Comparison of ENCODE assay signal across 9 cellular contexts in the genomic region with DNA sequence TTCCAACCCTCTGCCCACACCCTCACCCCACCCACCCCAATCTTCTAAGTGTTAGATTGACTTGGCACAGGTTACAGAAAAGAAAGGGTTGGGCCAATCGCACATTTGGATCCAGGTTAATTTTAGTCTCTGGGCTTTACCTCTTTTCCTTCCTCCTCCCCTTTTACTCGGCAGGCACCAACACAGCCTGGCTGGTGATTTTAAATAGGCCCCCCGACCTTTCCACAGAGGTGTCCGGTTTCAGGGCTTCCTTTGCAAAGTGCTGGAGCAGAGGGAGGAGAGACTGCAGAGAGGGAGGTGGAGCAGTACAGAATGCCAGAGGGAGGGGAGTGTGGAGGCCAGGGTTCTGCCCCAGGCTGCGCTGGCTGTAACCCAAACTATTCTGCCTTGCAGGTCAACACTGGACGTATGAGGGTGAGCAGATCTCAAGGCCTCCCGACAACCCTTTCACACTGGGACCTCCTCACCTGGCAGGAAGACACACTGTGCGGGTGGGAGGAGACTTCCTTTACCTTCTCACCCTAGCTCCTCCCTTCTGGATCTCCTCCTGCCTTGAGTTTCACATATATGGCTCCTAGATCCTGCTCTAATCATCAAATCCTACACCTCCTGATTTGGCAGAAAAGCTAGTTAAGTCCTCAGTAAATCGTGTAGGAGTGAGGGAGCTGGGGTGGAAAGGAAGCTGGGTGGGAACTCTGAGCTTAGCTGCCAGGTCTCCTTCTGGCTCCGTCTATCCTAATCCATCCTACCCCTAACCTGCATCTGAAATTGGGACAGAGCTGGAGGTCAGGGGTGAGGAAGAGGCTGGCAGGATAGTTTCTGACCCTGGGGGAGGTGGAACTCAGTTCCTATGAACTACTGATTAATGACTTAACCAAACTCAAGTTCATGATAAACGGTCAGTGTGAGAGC. TPM values are rescaled to one million over a fixed set of nuclear protein-coding genes. Genes with fewer than 3 reads are reported as not detected.
DNase-seq lines count a peak whose midpoint lies in the region; ATAC-seq and TF ChIP-seq lines count a peak whose summit lies in the region.
"Had no signal": no experiment of that assay in that cellular context is flagged by ENCODE, and none has a peak within 500 bp of the region (broad histone marks: within the 10 kb centered on the region; RNA-seq: fewer than 3 reads in every experiment).

No MANE protein-coding gene starts in this region.

- intact Hi-C loops in activated CD4-positive, alpha-beta T cell treated with anti-CD3 and anti-CD28 coated beads, Interleukin-2, amount 10 ng/mL, durations not matched to agents 24 days and 14 days (cut with micrococcal nuclease) = loop anchor here (5.0 kb wide), 3 partner anchors 62 to 272 kb away; partner anchors contain the start of gene PRPF3

- peak overlapping the region; percentile 21 for H3K27ac ChIP-seq in endodermal cell (ENCODE audit: low read depth, low read length)
- H3K27ac ChIP-seq: BLaER1 treated with 17β-estradiol and CSF1 and Interleukin-3, amounts not matched to agents 10 nM and 100 nM had no signal

- H3K4me3 ChIP-seq in endodermal cell (ENCODE audit: low read length) (peak overlapping the region; percentile 79), mucosa of stomach (ENCODE audit: low read length) (peak overlapping the region; percentile 25)
- H3K4me3 ChIP-seq: BLaER1 treated with 17β-estradiol and CSF1 and Interleukin-3, amounts not matched to agents 10 nM and 100 nM had no signal

- no peak for TF ChIP-seq CTCF in endodermal cell (conservative IDR thresholded peaks at IDR 0.05)

- H3K27ac Mint-ChIP-seq in endodermal cell = peak overlapping the region; percentile 97
- no peak overlapping the region for H3K27ac Mint-ChIP-seq in activated CD4-positive, alpha-beta T cell treated with anti-CD3 and anti-CD28 coated beads, Interleukin-2, amount 10 ng/mL, durations not matched to agents 24 days and 14 days
- no peak overlapping the region for H3K27ac Mint-ChIP-seq in activated CD4-positive, alpha-beta T cell treated with anti-CD3 and anti-CD28 coated beads, Interleukin-2, amount 10 ng/mL, durations not matched to agents 7 days and 5 days

- H3K36me3 ChIP-seq in endodermal cell (ENCODE audit: control insufficient read depth, insufficient read depth, low read length) (peaks cover under 1% of the 10 kb centered on the region), mucosa of stomach (ENCODE audit: control insufficient read depth, insufficient read depth, low read length) (no peaks in the 10 kb centered on the region)

- H3K4me3 Mint-ChIP-seq in endodermal cell = peak overlapping the region; percentile 75
- no peak overlapping the region for H3K4me3 Mint-ChIP-seq in activated CD4-positive, alpha-beta T cell treated with anti-CD3 and anti-CD28 coated beads, Interleukin-2, amount 10 ng/mL, durations not matched to agents 24 days and 14 days
- no peak overlapping the region for H3K4me3 Mint-ChIP-seq in activated CD4-positive, alpha-beta T cell treated with anti-CD3 and anti-CD28 coated beads, Interleukin-2, amount 10 ng/mL, durations not matched to agents 7 days and 5 days

- H3K4me1 Mint-ChIP-seq in endodermal cell = peaks cover 63% of the 10 kb centered on the region
- peaks cover 18% of the 10 kb centered on the region for H3K4me1 Mint-ChIP-seq in activated CD4-positive, alpha-beta T cell treated with anti-CD3 and anti-CD28 coated beads, Interleukin-2, amount 10 ng/mL, durations not matched to agents 24 days and 14 days
- H3K4me1 Mint-ChIP-seq in activated CD4-positive, alpha-beta T cell treated with anti-CD3 and anti-CD28 coated beads, Interleukin-2, amount 10 ng/mL, durations not matched to agents 7 days and 5 days = peaks cover 13% of the 10 kb centered on the region

- no peaks in the 10 kb centered on the region for H3K27me3 Mint-ChIP-seq in endodermal cell (ENCODE audit: insufficient read depth)
- H3K27me3 Mint-ChIP-seq in activated CD4-positive, alpha-beta T cell treated with anti-CD3 and anti-CD28 coated beads, Interleukin-2, amount 10 ng/mL, durations not matched to agents 24 days and 14 days = peaks cover 49% of the 10 kb centered on the region
- H3K27me3 Mint-ChIP-seq in activated CD4-positive, alpha-beta T cell treated with anti-CD3 and anti-CD28 coated beads, Interleukin-2, amount 10 ng/mL, durations not matched to agents 7 days and 5 days = peaks cover 42% of the 10 kb centered on the region

- peaks cover 33% of the 10 kb centered on the region for H3K36me3 Mint-ChIP-seq in endodermal cell (ENCODE audit: low read depth)
- peaks cover 4% of the 10 kb centered on the region for H3K36me3 Mint-ChIP-seq in activated CD4-positive, alpha-beta T cell treated with anti-CD3 and anti-CD28 coated beads, Interleukin-2, amount 10 ng/mL, durations not matched to agents 24 days and 14 days (ENCODE audit: low read depth)
- H3K36me3 Mint-ChIP-seq in activated CD4-positive, alpha-beta T cell treated with anti-CD3 and anti-CD28 coated beads, Interleukin-2, amount 10 ng/mL, durations not matched to agents 7 days and 5 days (ENCODE audit: low read depth) = peaks cover 6% of the 10 kb centered on the region

- 22 to 24% methylated on average over 4 to 10 of the region's 11 CpGs for WGBS in endodermal cell (ENCODE audit: insufficient coverage in 1 of 2, insufficient read length in 1 of 2), 2 experiments

- H3K9me3 Mint-ChIP-seq in endodermal cell = peaks cover 2% of the 10 kb centered on the region
- H3K9me3 Mint-ChIP-seq in activated CD4-positive, alpha-beta T cell treated with anti-CD3 and anti-CD28 coated beads, Interleukin-2, amount 10 ng/mL, durations not matched to agents 24 days and 14 days = no peaks in the 10 kb centered on the region
- no peaks in the 10 kb centered on the region for H3K9me3 Mint-ChIP-seq in activated CD4-positive, alpha-beta T cell treated with anti-CD3 and anti-CD28 coated beads, Interleukin-2, amount 10 ng/mL, durations not matched to agents 7 days and 5 days

- POLR2A ChIA-PET in activated CD4-positive, alpha-beta T cell treated with anti-CD3 and anti-CD28 coated beads, Interleukin-2, amount 10 ng/mL, durations not matched to agents 7 days and 5 days (lab: Charles Lee) = no interaction called here

- H3K9me3 ChIP-seq in endodermal cell (ENCODE audit: control insufficient read depth, low read length) = no peaks in the 10 kb centered on the region
- H3K9me3 ChIP-seq in mucosa of stomach (ENCODE audit: control insufficient read depth, low read length) = peaks cover 4% of the 10 kb centered on the region
- H3K9me3 ChIP-seq: BLaER1 treated with 17β-estradiol and CSF1 and Interleukin-3, amounts not matched to agents 10 nM and 100 nM had no signal

- H3K4me1 ChIP-seq in endodermal cell (ENCODE audit: control insufficient read depth, insufficient read depth, low read length) (peaks cover 6% of the 10 kb centered on the region), mucosa of stomach (ENCODE audit: control insufficient read depth, insufficient read depth, low read length) (peaks cover 54% of the 10 kb centered on the region)

- peak overlapping the region; percentile 77 for H3K9ac ChIP-seq in endodermal cell (ENCODE audit: extremely low read depth, low read length, poor library complexity, severe bottlenecking)
- H3K9ac ChIP-seq in mucosa of stomach (ENCODE audit: low read length) = peak overlapping the region; percentile 51
- H3K9ac ChIP-seq: BLaER1 treated with 17β-estradiol and CSF1 and Interleukin-3, amounts not matched to agents 10 nM and 100 nM had no signal

- DNase-seq in DMS79 (lab: John Stamatoyannopoulos, UW) (peak; percentile 76), NCI-H2171 treated with DMSO at 0.1 percent for 48 hours (lab: John Stamatoyannopoulos, UW) (peak; percentile 87), endodermal cell (peak; percentile 92)
- no peak for DNase-seq in activated CD4-positive, alpha-beta T cell treated with anti-CD3 and anti-CD28 coated beads, Interleukin-2, amount 10 ng/mL, durations not matched to agents 24 days and 14 days
- no peak for DNase-seq in activated CD4-positive, alpha-beta T cell treated with anti-CD3 and anti-CD28 coated beads, Interleukin-2, amount 10 ng/mL, durations not matched to agents 7 days and 5 days

- no peaks in the 10 kb centered on the region for H3K27me3 ChIP-seq in endodermal cell (ENCODE audit: control insufficient read depth, insufficient read depth, low read length, poor library complexity, severe bottlenecking)
- peaks cover 7% of the 10 kb centered on the region for H3K27me3 ChIP-seq in mucosa of stomach (ENCODE audit: control insufficient read depth, insufficient read depth, low read length)

- CTCF ChIA-PET in activated CD4-positive, alpha-beta T cell treated with anti-CD3 and anti-CD28 coated beads, Interleukin-2, amount 10 ng/mL, durations not matched to agents 7 days and 5 days (lab: Charles Lee) = interaction anchor here (1.0 to 1.7 kb wide), 5 partner anchors 10 to 39 kb away, joined by 3 to 6 read pairs (median 3); partner anchors contain the start of gene C1orf54

- ATAC-seq in HG03520 (IDR thresholded peaks at IDR 0.05; ENCODE audit: unreplicated experiment) (no peak), HG03025 (IDR thresholded peaks at IDR 0.05; ENCODE audit: low FRiP score, unreplicated experiment) (no peak)

RNA-seq across cellular contexts. Expression of gene CA14, which starts 2.4 kb away (rescaled TPM):
- 10 to 100 TPM; 53.3 to 54.0 TPM for total RNA-seq in endodermal cell
- 84.8 TPM for polyA plus RNA-seq in endodermal cell (2013, experiment 1 of 2)
- 78.0 TPM for polyA plus RNA-seq in endodermal cell (2013, experiment 2 of 2)
- total RNA-seq in activated CD4-positive, alpha-beta T cell treated with anti-CD3 and anti-CD28 coated beads, Interleukin-2, amount 10 ng/mL, durations not matched to agents 24 days and 14 days = not detected in 2 replicates
- not detected for total RNA-seq in activated CD4-positive, alpha-beta T cell treated with anti-CD3 and anti-CD28 coated beads, Interleukin-2, amount 10 ng/mL, durations not matched to agents 7 days and 5 days

RNA-seq across cellular contexts. Expression of gene APH1A, which starts 8.8 kb away (rescaled TPM):
- 100 to 1,000 TPM; 126 to 131 TPM for total RNA-seq in endodermal cell
- 101 TPM for polyA plus RNA-seq in endodermal cell (2013, experiment 1 of 2)
- 92.3 TPM for polyA plus RNA-seq in endodermal cell (2013, experiment 2 of 2)
- 101 and 105 TPM in 2 replicates for total RNA-seq in activated CD4-positive, alpha-beta T cell treated with anti-CD3 and anti-CD28 coated beads, Interleukin-2, amount 10 ng/mL, durations not matched to agents 24 days and 14 days
- total RNA-seq in activated CD4-positive, alpha-beta T cell treated with anti-CD3 and anti-CD28 coated beads, Interleukin-2, amount 10 ng/mL, durations not matched to agents 7 days and 5 days = 100 to 1,000 TPM; 130 to 137 TPM

RNA-seq across cellular contexts. Expression of gene C1orf54, which starts 12.6 kb away (rescaled TPM):
- 10 to 100 TPM; 12.4 to 20.5 TPM for total RNA-seq in endodermal cell
- polyA plus RNA-seq in endodermal cell (2013, experiment 1 of 2) = 34.1 TPM
- polyA plus RNA-seq in endodermal cell (2013, experiment 2 of 2) = 33.6 TPM
- 0.64 and 0.93 TPM in 2 replicates for total RNA-seq in activated CD4-positive, alpha-beta T cell treated with anti-CD3 and anti-CD28 coated beads, Interleukin-2, amount 10 ng/mL, durations not matched to agents 24 days and 14 days
- total RNA-seq in activated CD4-positive, alpha-beta T cell treated with anti-CD3 and anti-CD28 coated beads, Interleukin-2, amount 10 ng/mL, durations not matched to agents 7 days and 5 days = 1 to 10 TPM; 2.4 to 3.5 TPM

RNA-seq across cellular contexts. Expression of gene CIART, which starts 22.3 kb away (rescaled TPM):
- total RNA-seq in endodermal cell = 1 to 10 TPM; 3.3 to 6.8 TPM
- polyA plus RNA-seq in endodermal cell (2013, experiment 1 of 2) = 13.3 TPM
- 12.3 TPM for polyA plus RNA-seq in endodermal cell (2013, experiment 2 of 2)
- total RNA-seq in activated CD4-positive, alpha-beta T cell treated with anti-CD3 and anti-CD28 coated beads, Interleukin-2, amount 10 ng/mL, durations not matched to agents 24 days and 14 days = 6.0 and 7.5 TPM in 2 replicates
- total RNA-seq in activated CD4-positive, alpha-beta T cell treated with anti-CD3 and anti-CD28 coated beads, Interleukin-2, amount 10 ng/mL, durations not matched to agents 7 days and 5 days = 1 to 10 TPM; 1.7 to 2.1 TPM

RNA-seq across cellular contexts. Expression of gene ANP32E, which starts 24.1 kb away (rescaled TPM):
- 10 to 100 TPM; 59.2 to 78.1 TPM for total RNA-seq in endodermal cell
- polyA plus RNA-seq in endodermal cell (2013, experiment 1 of 2) = 112 TPM
- polyA plus RNA-seq in endodermal cell (2013, experiment 2 of 2) = 116 TPM
- total RNA-seq in activated CD4-positive, alpha-beta T cell treated with anti-CD3 and anti-CD28 coated beads, Interleukin-2, amount 10 ng/mL, durations not matched to agents 24 days and 14 days = 193 and 201 TPM in 2 replicates
- total RNA-seq in activated CD4-positive, alpha-beta T cell treated with anti-CD3 and anti-CD28 coated beads, Interleukin-2, amount 10 ng/mL, durations not matched to agents 7 days and 5 days = 100 to 1,000 TPM; 164 to 173 TPM

Comparison
In these comparisons a context has a peak if more than half of its experiments do, and no peak if none do; other contexts are left out.
1. DNase-seq: peak in DMS79 (single experiment), NCI-H2171 treated with DMSO at 0.1 percent for 48 hours (single experiment) and endodermal cell (single experiment); none in activated CD4-positive, alpha-beta T cell treated with anti-CD3 and anti-CD28 coated beads, Interleukin-2, amount 10 ng/mL, durations not matched to agents 24 days and 14 days (single experiment) and activated CD4-positive, alpha-beta T cell treated with anti-CD3 and anti-CD28 coated beads, Interleukin-2, amount 10 ng/mL, durations not matched to agents 7 days and 5 days (single experiment).
2. RNA of gene CA14, which starts 2.4 kb away (total RNA-seq): 53.3 to 54.0 TPM in endodermal cell; not detected in activated CD4-positive, alpha-beta T cell treated with anti-CD3 and anti-CD28 coated beads, Interleukin-2, amount 10 ng/mL, durations not matched to agents 24 days and 14 days and not detected in activated CD4-positive, alpha-beta T cell treated with anti-CD3 and anti-CD28 coated beads, Interleukin-2, amount 10 ng/mL, durations not matched to agents 7 days and 5 days; every median in the first group is over 10 times any median in the second.